In the genomic region with DNA sequence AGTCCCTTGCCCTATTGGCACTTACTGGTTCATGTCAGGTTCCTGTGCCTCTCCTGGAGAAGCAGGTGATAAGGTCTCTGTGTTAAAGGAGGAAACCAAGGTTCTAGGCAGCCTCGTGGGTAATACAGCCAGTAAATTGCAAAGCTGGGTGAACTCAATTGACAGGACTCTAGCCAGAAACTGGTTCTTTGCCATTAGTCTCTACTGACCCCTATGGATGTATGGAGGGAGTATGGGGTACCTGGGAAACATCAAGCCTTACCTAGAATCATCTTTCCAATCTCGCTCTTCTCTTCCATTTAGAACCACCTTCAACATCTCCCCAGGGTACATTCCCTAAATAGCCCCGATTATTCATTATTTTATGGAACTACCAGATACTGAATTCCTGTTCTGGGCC, we compare ENCODE assay signal across 12 cellular contexts.
"Had no signal": no experiment of that assay in that cellular context is flagged by ENCODE, and none has a peak within 500 bp of the region (broad histone marks: within the 10 kb centered on the region; RNA-seq: fewer than 3 reads in every experiment).

No MANE protein-coding gene starts in this region.

- H3K4me1 ChIP-seq: thyroid gland, uterus had no signal

- H3K4me3 ChIP-seq: smooth muscle cell, thyroid gland, uterus had no signal

- DNase-seq: activated effector memory CD4-positive, alpha-beta T cell treated with Interleukin-2 at 50 U/mL for 16 hours; activated T-cell treated with anti-CD3 and anti-CD28 coated beads, Interleukin-2, amount 50 U/mL, for 1 hour; central memory CD4-positive, alpha-beta T cell; glutamatergic neuron; left ventricle myocardium superior; naive B cell; right cardiac atrium; T-helper 2 cell; thyroid gland; uterus had no signal

- H3K27ac ChIP-seq: thyroid gland, uterus had no signal

- ATAC-seq: activated CD4-positive, CD25-positive, alpha-beta regulatory T cell treated with anti-CD3 and anti-CD28 coated beads, Interleukin-2, amount 50 U/mL, for 24 hours; left ventricle myocardium superior; right cardiac atrium had no signal

- H3K27me3 ChIP-seq: thyroid gland, uterus had no signal
